ENCODE assay signal across 1 cellular context in the genomic region with DNA sequence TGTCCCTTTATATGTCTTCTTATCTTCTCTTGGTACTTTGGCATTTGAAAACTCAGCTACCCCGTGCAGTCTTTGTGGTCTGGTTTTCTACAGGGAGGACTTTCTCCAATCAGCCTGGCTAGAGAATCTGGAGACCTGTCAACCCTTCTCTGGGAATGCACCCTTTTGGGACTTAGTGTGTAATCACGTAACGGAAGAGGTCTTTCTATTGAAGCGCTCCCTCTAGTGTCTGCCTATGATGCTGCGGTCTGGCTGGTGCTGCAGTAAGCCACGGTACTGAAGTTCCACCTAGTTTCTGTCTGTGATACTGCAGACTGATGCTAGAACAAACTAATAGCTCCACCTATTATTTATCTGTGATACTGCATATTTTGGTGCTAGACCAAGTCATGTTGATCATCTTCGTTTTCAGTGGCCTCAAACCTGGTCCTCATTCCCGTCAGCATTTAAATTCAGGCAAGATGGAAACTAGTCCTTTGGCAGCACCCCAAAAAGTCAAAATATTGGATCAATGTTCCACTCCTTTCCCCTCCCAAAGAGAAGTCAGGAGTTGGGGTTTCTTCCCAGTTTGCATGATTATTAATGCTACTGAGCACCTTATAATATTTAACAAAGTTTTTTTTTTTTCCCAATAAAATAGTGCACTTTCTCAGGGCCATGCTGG.
TF ChIP-seq lines count a peak whose summit lies in the region.

No MANE protein-coding gene starts in this region.

TF ChIP-seq in K562, 482 proteins besides CTCF, POLR2A, EP300 and RAD21 (continued from another document and continues in another):
- TF ChIP-seq, protein P1, sequence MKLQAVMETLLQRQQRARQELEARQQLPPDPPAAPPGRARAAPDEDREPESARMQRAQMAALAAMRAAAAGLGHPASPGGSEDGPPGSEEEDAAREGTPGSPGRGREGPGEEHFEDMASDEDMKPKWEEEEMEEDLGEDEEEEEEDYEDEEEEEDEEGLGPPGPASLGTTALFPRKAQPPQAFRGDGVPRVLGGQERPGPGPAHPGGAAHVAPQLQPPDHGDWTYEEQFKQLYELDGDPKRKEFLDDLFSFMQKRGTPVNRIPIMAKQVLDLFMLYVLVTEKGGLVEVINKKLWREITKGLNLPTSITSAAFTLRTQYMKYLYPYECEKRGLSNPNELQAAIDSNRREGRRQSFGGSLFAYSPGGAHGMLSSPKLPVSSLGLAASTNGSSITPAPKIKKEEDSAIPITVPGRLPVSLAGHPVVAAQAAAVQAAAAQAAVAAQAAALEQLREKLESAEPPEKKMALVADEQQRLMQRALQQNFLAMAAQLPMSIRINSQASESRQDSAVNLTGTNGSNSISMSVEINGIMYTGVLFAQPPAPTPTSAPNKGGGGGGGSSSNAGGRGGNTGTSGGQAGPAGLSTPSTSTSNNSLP (IDR thresholded peaks at IDR 0.05; ENCODE audit: borderline replicate concordance, low read depth, low read length), result peak; percentile 67; the same call in 1 of the 2 replicates
- TF ChIP-seq LCOR (CRISPR knock-in tag; IDR thresholded peaks at IDR 0.05) (0 out of 2 replicates have a peak, but pooled peaks have one; percentile 36), PHTF2 (CRISPR knock-in tag; IDR thresholded peaks at IDR 0.05) (no peak), CBFA2T2 (conservative IDR thresholded peaks at IDR 0.05) (no peak), POLR2AphosphoS5 (IDR thresholded peaks at IDR 0.05; ENCODE audit: control insufficient read depth, insufficient read depth, low read depth, low read length) (no peak), DACH1 (IDR thresholded peaks at IDR 0.05; ENCODE audit: partially characterized antibody) (no peak), CREBBP (IDR thresholded peaks at IDR 0.05; ENCODE audit: low read depth, low read length) (no peak), HNRNPL (IDR thresholded peaks at IDR 0.05; ENCODE audit: low read depth, low read length) (no peak), SOX6 (IDR thresholded peaks at IDR 0.05) (0 out of 2 replicates have a peak, but pooled peaks have one; percentile 31), XRCC4 (IDR thresholded peaks at IDR 0.05; ENCODE audit: extremely low read depth, insufficient read depth, insufficient read length) (no peak), ZNF217 (CRISPR knock-in tag; IDR thresholded peaks at IDR 0.05) (no peak), ZNF830 (CRISPR knock-in tag; IDR thresholded peaks at IDR 0.05) (no peak), KLF6 (CRISPR knock-in tag; IDR thresholded peaks at IDR 0.05; ENCODE audit: borderline replicate concordance) (no peak), PPARD (CRISPR knock-in tag; IDR thresholded peaks at IDR 0.05) (no peak), CREB1 (IDR thresholded peaks at IDR 0.05) (peak; percentile 16; the same call in 1 of the 2 replicates), CREB1 (CRISPR knock-in tag; IDR thresholded peaks at IDR 0.05) (no peak), MEF2D (tag; conservative IDR thresholded peaks at IDR 0.05; ENCODE audit: low read depth) (no peak), BDP1 (IDR thresholded peaks at IDR 0.05; ENCODE audit: insufficient read depth, insufficient read length) (no peak), POU5F1 (IDR thresholded peaks at IDR 0.05; ENCODE audit: borderline replicate concordance, low read depth, low read length, partially characterized antibody) (no peak), MYNN (IDR thresholded peaks at IDR 0.05) (no peak), MYNN (CRISPR knock-in tag; IDR thresholded peaks at IDR 0.05) (no peak), NR2C1 (IDR thresholded peaks at IDR 0.05) (no peak), NR2C1 (tag; IDR thresholded peaks at IDR 0.05) (no peak), ZNF699 (CRISPR knock-in tag; IDR thresholded peaks at IDR 0.05; ENCODE audit: insufficient replicate concordance) (no peak)
- TF ChIP-seq, protein P2, sequence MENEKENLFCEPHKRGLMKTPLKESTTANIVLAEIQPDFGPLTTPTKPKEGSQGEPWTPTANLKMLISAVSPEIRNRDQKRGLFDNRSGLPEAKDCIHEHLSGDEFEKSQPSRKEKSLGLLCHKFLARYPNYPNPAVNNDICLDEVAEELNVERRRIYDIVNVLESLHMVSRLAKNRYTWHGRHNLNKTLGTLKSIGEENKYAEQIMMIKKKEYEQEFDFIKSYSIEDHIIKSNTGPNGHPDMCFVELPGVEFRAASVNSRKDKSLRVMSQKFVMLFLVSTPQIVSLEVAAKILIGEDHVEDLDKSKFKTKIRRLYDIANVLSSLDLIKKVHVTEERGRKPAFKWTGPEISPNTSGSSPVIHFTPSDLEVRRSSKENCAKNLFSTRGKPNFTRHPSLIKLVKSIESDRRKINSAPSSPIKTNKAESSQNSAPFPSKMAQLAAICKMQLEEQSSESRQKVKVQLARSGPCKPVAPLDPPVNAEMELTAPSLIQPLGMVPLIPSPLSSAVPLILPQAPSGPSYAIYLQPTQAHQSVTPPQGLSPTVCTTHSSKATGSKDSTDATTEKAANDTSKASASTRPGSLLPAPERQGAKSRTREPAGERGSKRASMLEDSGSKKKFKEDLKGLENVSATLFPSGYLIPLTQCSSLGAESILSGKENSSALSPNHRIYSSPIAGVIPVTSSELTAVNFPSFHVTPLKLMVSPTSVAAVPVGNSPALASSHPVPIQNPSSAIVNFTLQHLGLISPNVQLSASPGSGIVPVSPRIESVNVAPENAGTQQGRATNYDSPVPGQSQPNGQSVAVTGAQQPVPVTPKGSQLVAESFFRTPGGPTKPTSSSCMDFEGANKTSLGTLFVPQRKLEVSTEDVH (IDR thresholded peaks at IDR 0.05; ENCODE audit: low read depth, partially characterized antibody), result no peak
- TF ChIP-seq, protein P3, sequence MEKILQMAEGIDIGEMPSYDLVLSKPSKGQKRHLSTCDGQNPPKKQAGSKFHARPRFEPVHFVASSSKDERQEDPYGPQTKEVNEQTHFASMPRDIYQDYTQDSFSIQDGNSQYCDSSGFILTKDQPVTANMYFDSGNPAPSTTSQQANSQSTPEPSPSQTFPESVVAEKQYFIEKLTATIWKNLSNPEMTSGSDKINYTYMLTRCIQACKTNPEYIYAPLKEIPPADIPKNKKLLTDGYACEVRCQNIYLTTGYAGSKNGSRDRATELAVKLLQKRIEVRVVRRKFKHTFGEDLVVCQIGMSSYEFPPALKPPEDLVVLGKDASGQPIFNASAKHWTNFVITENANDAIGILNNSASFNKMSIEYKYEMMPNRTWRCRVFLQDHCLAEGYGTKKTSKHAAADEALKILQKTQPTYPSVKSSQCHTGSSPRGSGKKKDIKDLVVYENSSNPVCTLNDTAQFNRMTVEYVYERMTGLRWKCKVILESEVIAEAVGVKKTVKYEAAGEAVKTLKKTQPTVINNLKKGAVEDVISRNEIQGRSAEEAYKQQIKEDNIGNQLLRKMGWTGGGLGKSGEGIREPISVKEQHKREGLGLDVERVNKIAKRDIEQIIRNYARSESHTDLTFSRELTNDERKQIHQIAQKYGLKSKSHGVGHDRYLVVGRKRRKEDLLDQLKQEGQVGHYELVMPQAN (IDR thresholded peaks at IDR 0.05; ENCODE audit: borderline replicate concordance), result no peak
- TF ChIP-seq, protein P4, sequence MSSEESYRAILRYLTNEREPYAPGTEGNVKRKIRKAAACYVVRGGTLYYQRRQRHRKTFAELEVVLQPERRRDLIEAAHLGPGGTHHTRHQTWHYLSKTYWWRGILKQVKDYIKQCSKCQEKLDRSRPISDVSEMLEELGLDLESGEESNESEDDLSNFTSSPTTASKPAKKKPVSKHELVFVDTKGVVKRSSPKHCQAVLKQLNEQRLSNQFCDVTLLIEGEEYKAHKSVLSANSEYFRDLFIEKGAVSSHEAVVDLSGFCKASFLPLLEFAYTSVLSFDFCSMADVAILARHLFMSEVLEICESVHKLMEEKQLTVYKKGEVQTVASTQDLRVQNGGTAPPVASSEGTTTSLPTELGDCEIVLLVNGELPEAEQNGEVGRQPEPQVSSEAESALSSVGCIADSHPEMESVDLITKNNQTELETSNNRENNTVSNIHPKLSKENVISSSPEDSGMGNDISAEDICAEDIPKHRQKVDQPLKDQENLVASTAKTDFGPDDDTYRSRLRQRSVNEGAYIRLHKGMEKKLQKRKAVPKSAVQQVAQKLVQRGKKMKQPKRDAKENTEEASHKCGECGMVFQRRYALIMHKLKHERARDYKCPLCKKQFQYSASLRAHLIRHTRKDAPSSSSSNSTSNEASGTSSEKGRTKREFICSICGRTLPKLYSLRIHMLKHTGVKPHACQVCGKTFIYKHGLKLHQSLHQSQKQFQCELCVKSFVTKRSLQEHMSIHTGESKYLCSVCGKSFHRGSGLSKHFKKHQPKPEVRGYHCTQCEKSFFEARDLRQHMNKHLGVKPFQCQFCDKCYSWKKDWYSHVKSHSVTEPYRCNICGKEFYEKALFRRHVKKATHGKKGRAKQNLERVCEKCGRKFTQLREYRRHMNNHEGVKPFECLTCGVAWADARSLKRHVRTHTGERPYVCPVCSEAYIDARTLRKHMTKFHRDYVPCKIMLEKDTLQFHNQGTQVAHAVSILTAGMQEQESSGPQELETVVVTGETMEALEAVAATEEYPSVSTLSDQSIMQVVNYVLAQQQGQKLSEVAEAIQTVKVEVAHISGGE (CRISPR knock-in tag; IDR thresholded peaks at IDR 0.05), result peak in 1 of 3 experiments; percentile 85; a peak in 2 of 6 replicates
- TF ChIP-seq, protein P5, sequence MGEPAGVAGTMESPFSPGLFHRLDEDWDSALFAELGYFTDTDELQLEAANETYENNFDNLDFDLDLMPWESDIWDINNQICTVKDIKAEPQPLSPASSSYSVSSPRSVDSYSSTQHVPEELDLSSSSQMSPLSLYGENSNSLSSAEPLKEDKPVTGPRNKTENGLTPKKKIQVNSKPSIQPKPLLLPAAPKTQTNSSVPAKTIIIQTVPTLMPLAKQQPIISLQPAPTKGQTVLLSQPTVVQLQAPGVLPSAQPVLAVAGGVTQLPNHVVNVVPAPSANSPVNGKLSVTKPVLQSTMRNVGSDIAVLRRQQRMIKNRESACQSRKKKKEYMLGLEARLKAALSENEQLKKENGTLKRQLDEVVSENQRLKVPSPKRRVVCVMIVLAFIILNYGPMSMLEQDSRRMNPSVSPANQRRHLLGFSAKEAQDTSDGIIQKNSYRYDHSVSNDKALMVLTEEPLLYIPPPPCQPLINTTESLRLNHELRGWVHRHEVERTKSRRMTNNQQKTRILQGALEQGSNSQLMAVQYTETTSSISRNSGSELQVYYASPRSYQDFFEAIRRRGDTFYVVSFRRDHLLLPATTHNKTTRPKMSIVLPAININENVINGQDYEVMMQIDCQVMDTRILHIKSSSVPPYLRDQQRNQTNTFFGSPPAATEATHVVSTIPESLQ (CRISPR knock-in tag; IDR thresholded peaks at IDR 0.05), result no peak
- TF ChIP-seq, protein P6, sequence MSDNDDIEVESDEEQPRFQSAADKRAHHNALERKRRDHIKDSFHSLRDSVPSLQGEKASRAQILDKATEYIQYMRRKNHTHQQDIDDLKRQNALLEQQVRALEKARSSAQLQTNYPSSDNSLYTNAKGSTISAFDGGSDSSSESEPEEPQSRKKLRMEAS (CRISPR knock-in tag; IDR thresholded peaks at IDR 0.05), result no peak
- TF ChIP-seq, protein P7, sequence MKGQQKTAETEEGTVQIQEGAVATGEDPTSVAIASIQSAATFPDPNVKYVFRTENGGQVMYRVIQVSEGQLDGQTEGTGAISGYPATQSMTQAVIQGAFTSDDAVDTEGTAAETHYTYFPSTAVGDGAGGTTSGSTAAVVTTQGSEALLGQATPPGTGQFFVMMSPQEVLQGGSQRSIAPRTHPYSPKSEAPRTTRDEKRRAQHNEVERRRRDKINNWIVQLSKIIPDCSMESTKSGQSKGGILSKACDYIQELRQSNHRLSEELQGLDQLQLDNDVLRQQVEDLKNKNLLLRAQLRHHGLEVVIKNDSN (CRISPR knock-in tag; IDR thresholded peaks at IDR 0.05), result no peak
- TF ChIP-seq, protein P8, sequence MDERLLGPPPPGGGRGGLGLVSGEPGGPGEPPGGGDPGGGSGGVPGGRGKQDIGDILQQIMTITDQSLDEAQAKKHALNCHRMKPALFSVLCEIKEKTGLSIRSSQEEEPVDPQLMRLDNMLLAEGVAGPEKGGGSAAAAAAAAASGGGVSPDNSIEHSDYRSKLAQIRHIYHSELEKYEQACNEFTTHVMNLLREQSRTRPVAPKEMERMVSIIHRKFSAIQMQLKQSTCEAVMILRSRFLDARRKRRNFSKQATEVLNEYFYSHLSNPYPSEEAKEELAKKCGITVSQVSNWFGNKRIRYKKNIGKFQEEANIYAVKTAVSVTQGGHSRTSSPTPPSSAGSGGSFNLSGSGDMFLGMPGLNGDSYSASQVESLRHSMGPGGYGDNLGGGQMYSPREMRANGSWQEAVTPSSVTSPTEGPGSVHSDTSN (CRISPR knock-in tag; IDR thresholded peaks at IDR 0.05; ENCODE audit: low read depth), result no peak
- TF ChIP-seq, protein P8 (tag; conservative IDR thresholded peaks at IDR 0.05; ENCODE audit: low read depth), result no peak
- TF ChIP-seq, protein P9, sequence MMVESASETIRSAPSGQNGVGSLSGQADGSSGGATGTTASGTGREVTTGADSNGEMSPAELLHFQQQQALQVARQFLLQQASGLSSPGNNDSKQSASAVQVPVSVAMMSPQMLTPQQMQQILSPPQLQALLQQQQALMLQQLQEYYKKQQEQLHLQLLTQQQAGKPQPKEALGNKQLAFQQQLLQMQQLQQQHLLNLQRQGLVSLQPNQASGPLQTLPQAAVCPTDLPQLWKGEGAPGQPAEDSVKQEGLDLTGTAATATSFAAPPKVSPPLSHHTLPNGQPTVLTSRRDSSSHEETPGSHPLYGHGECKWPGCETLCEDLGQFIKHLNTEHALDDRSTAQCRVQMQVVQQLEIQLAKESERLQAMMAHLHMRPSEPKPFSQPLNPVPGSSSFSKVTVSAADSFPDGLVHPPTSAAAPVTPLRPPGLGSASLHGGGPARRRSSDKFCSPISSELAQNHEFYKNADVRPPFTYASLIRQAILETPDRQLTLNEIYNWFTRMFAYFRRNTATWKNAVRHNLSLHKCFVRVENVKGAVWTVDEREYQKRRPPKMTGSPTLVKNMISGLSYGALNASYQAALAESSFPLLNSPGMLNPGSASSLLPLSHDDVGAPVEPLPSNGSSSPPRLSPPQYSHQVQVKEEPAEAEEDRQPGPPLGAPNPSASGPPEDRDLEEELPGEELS (CRISPR knock-in tag; IDR thresholded peaks at IDR 0.05; ENCODE audit: borderline replicate concordance), result no peak
- TF ChIP-seq, protein P10, sequence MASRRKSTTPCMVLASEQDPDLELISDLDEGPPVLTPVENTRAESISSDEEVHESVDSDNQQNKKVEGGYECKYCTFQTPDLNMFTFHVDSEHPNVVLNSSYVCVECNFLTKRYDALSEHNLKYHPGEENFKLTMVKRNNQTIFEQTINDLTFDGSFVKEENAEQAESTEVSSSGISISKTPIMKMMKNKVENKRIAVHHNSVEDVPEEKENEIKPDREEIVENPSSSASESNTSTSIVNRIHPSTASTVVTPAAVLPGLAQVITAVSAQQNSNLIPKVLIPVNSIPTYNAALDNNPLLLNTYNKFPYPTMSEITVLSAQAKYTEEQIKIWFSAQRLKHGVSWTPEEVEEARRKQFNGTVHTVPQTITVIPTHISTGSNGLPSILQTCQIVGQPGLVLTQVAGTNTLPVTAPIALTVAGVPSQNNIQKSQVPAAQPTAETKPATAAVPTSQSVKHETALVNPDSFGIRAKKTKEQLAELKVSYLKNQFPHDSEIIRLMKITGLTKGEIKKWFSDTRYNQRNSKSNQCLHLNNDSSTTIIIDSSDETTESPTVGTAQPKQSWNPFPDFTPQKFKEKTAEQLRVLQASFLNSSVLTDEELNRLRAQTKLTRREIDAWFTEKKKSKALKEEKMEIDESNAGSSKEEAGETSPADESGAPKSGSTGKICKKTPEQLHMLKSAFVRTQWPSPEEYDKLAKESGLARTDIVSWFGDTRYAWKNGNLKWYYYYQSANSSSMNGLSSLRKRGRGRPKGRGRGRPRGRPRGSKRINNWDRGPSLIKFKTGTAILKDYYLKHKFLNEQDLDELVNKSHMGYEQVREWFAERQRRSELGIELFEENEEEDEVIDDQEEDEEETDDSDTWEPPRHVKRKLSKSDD (conservative IDR thresholded peaks at IDR 0.05; ENCODE audit: low read length), result no peak
